ENCODE assay signal across 24 cellular contexts in genomic region chr9:120833311-120833710, GRCh38.
"Had no signal": no experiment of that assay in that cellular context is flagged by ENCODE, and none has a peak within 500 bp of the region (broad histone marks: within the 10 kb centered on the region; RNA-seq: fewer than 3 reads in every experiment).

No MANE protein-coding gene starts in this region.

- H3K27ac Mint-ChIP-seq: activated CD4-positive, alpha-beta memory T cell treated with anti-CD3 and anti-CD28 coated beads for 36 hours; activated CD4-positive, alpha-beta T cell treated with anti-CD3 and anti-CD28 coated beads, Interleukin-2, amount 10 ng/mL, durations not matched to agents 7 days and 5 days; T-helper 2 cell treated with Interferon-gamma antibody and Interleukin-4, amounts not matched to agents 5 μg/mL and 100 μg/mL, for 36 hours had no signal

- H3K27me3 ChIP-seq: brain microvascular endothelial cell, SJSA1 had no signal

- H3K4me3 Mint-ChIP-seq: activated CD4-positive, alpha-beta memory T cell treated with anti-CD3 and anti-CD28 coated beads for 36 hours; activated CD4-positive, alpha-beta T cell treated with anti-CD3 and anti-CD28 coated beads, Interleukin-2, amount 10 ng/mL, durations not matched to agents 7 days and 5 days; activated T-cell treated with anti-CD3 and anti-CD28 coated beads, Interleukin-2, amount 50 U/mL, for 4 hours; T-helper 2 cell treated with Interferon-gamma antibody and Interleukin-4, amounts not matched to agents 5 μg/mL and 100 μg/mL, for 36 hours had no signal

- H3K27ac ChIP-seq: brain microvascular endothelial cell, SJSA1 had no signal

- H3K27me3 Mint-ChIP-seq: activated CD4-positive, alpha-beta memory T cell treated with anti-CD3 and anti-CD28 coated beads for 36 hours; activated CD4-positive, alpha-beta T cell treated with anti-CD3 and anti-CD28 coated beads, Interleukin-2, amount 10 ng/mL, durations not matched to agents 7 days and 5 days had no signal

- H3K9me3 ChIP-seq: SJSA1 had no signal

- FAIRE-seq: RCC 7860 had no signal

- H3K9me3 Mint-ChIP-seq: activated CD4-positive, alpha-beta memory T cell treated with anti-CD3 and anti-CD28 coated beads for 36 hours; activated CD4-positive, alpha-beta T cell treated with anti-CD3 and anti-CD28 coated beads, Interleukin-2, amount 10 ng/mL, durations not matched to agents 7 days and 5 days; activated naive CD4-positive, alpha-beta T cell treated with anti-CD3 and anti-CD28 coated beads, Interleukin-2, amount 50 U/mL, for 72 hours; activated T-cell treated with anti-CD3 and anti-CD28 coated beads, Interleukin-2, amount 50 U/mL, for 4 hours; T-helper 2 cell treated with Interferon-gamma antibody and Interleukin-4, amounts not matched to agents 5 μg/mL and 100 μg/mL, for 36 hours had no signal

- DNase-seq: activated CD4-positive, alpha-beta memory T cell treated with anti-CD3 and anti-CD28 coated beads for 36 hours; activated CD4-positive, alpha-beta T cell treated with anti-CD3 and anti-CD28 coated beads, Interleukin-2, amount 10 ng/mL, durations not matched to agents 7 days and 5 days; activated CD4-positive, CD25-positive, alpha-beta regulatory T cell; activated CD8-positive, alpha-beta memory T cell treated with anti-CD3 and anti-CD28 coated beads for 24 hours; activated effector memory CD4-positive, alpha-beta T cell treated with anti-CD3 and anti-CD28 coated beads, Interleukin-2, amount 50 U/mL, for 16 hours; activated naive CD4-positive, alpha-beta T cell treated with Interleukin-2 at 50 U/mL for 16 hours; activated T-cell treated with anti-CD3 and anti-CD28 coated beads, Interleukin-2, amount 50 U/mL, for 4 hours; brain microvascular endothelial cell; cerebellar nuclear complex; Karpas-422; NCI-H1048; NCI-H146; NCI-H187 treated with DMSO at 0.1 percent for 48 hours; NCI-H2081 treated with DMSO at 0.1 percent for 48 hours; NCI-H446; NCI-H524; PC-3; SHP77; SW 1271 had no signal

- H3K4me3 ChIP-seq: SJSA1 had no signal

- H3K4me1 ChIP-seq: SJSA1 had no signal

- ATAC-seq: activated naive CD4-positive, alpha-beta T cell treated with anti-CD3 and anti-CD28 coated beads, Interleukin-2, amount 50 U/mL, for 72 hours; activated T-cell treated with anti-CD3 and anti-CD28 coated beads, Interleukin-2, amount 50 U/mL, for 4 hours; PC-3; SK-N-SH treated with all-trans-retinoic acid at 6 μM for 48 hours had no signal
